32 cellular contexts compared by ENCODE assay signal in the genomic region with DNA sequence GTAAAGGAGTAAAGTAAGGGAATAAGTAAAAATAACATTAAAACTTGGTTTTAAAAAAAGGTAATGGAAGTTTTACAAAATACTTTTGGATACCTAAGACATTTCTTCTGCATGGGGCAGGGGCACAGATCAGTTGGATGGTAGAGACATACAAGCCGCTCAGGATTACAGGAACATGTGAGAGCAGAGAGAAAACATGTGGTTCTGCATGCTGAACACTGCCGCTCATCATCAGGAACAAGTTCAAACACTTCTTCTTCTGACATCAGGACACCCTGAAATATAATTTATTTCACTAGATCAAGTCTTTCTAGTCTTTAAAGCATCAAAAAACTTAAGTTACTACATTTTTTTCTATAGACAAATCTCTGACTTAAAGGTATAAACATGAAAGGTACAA.
"Had no signal": no experiment of that assay in that cellular context is flagged by ENCODE, and none has a peak within 500 bp of the region (broad histone marks: within the 10 kb centered on the region; RNA-seq: fewer than 3 reads in every experiment).

No MANE protein-coding gene starts in this region.

- H3K27ac Mint-ChIP-seq: memory B cell had no signal

- H3K27me3 Mint-ChIP-seq: memory B cell; naive B cell; stimulated activated naive CD8-positive, alpha-beta T cell treated with anti-CD3 and anti-CD28 coated beads, Interleukin-15, amount 100 ng/mL, for 72 hours had no signal

- H3K9me3 ChIP-seq: heart right ventricle, left ventricle myocardium inferior, lower lobe of right lung, mucosa of descending colon, ovary, psoas muscle, spleen, suprapubic skin, transverse colon, upper lobe of right lung, uterus had no signal

- H3K27me3 ChIP-seq: dorsolateral prefrontal cortex, heart right ventricle, ovary, spleen, suprapubic skin, transverse colon, upper lobe of right lung, uterus had no signal

- H3K9me3 Mint-ChIP-seq: memory B cell; naive B cell; nephron progenitor cell; stimulated activated naive CD8-positive, alpha-beta T cell treated with anti-CD3 and anti-CD28 coated beads, Interleukin-15, amount 100 ng/mL, for 72 hours had no signal

- H3K4me3 ChIP-seq: dorsolateral prefrontal cortex, heart right ventricle, left ventricle myocardium inferior, lower lobe of right lung, mucosa of descending colon, ovary, psoas muscle, skin epidermis, spleen, suprapubic skin, transverse colon, upper lobe of right lung, uterus had no signal

- H3K4me3 Mint-ChIP-seq: memory B cell; naive B cell; nephron progenitor cell; stimulated activated naive CD8-positive, alpha-beta T cell treated with anti-CD3 and anti-CD28 coated beads, Interleukin-15, amount 100 ng/mL, for 72 hours had no signal

- ATAC-seq: esophagus mucosa; heart right ventricle; left colon; lower lobe of right lung; mucosa of descending colon; psoas muscle; right cardiac atrium; stimulated activated naive CD8-positive, alpha-beta T cell treated with anti-CD3 and anti-CD28 coated beads, Interleukin-15, amount 100 ng/mL, for 72 hours; upper lobe of right lung had no signal

- H3K27ac ChIP-seq: dorsolateral prefrontal cortex, epithelial cell of prostate, heart right ventricle, left ventricle myocardium inferior, lower lobe of right lung, ovary, psoas muscle, spleen, transverse colon, upper lobe of right lung, uterus had no signal

- H3K36me3 ChIP-seq: ovary, uterus had no signal

- H3K4me1 ChIP-seq: heart right ventricle, left ventricle myocardium inferior, lower lobe of right lung, psoas muscle, transverse colon, upper lobe of right lung, uterus had no signal

- FAIRE-seq: colon, islet of Langerhans had no signal

- H3K4me1 Mint-ChIP-seq: nephron progenitor cell had no signal

- DNase-seq: dorsolateral prefrontal cortex; effector CD4-positive, alpha-beta T cell; foreskin melanocyte; glutamatergic neuron; heart right ventricle; hippocampal formation; kidney glomerular epithelial cell; left colon; left ventricle myocardium inferior; lower lobe of right lung; mucosa of descending colon; naive B cell; nephron progenitor cell; nucleus accumbens; ovary; posterior cingulate gyrus; psoas muscle; right cardiac atrium; spleen; stimulated activated CD4-positive, alpha-beta T cell treated with anti-CD3 and anti-CD28 coated beads, Interleukin-2, amount 100 ng/mL, for 48 hours; stimulated activated naive CD4-positive, alpha-beta T cell; stimulated activated naive CD8-positive, alpha-beta T cell treated with anti-CD3 and anti-CD28 coated beads, Interleukin-15, amount 100 ng/mL, for 72 hours; transverse colon; upper lobe of right lung; uterus had no signal
